In genomic region chr2:86518498-86518897, GRCh38 we compare ENCODE assay signal across 10 cellular contexts. TPM values are rescaled to one million over a fixed set of nuclear protein-coding genes. Genes with fewer than 3 reads are reported as not detected.
DNase-seq lines count a peak whose midpoint lies in the region; ATAC-seq and TF ChIP-seq lines count a peak whose summit lies in the region.
"Had no signal": no experiment of that assay in that cellular context is flagged by ENCODE, and none has a peak within 500 bp of the region (broad histone marks: within the 10 kb centered on the region; RNA-seq: fewer than 3 reads in every experiment).

No MANE protein-coding gene starts in this region.

- H3K4me3 Mint-ChIP-seq in naive thymus-derived CD4-positive, alpha-beta T cell, result no peak overlapping the region
- H3K4me3 Mint-ChIP-seq: activated B cell treated with CpG ODN at 0.5 μM for 24 hours had no signal

- intact Hi-C loops in naive thymus-derived CD4-positive, alpha-beta T cell (cut with micrococcal nuclease), result loop anchor here in 1 of 2 donors (1.0 to 5.0 kb wide), 4 partner anchors 44 to 246 kb away; partner anchors contain the start of genes CHMP3 and RNF103

- H3K27me3 ChIP-seq in Peyer's patch, result no peaks in the 10 kb centered on the region
- no peaks in the 10 kb centered on the region for H3K27me3 ChIP-seq in naive thymus-derived CD4-positive, alpha-beta T cell (ENCODE audit: control insufficient read depth in 2 of 2, insufficient read depth in 2 of 2, low read length in 2 of 2)
- H3K27me3 ChIP-seq: BLaER1 treated with 17β-estradiol and CSF1 and Interleukin-3, amounts not matched to agents 10 nM and 100 nM had no signal

- no peaks in the 10 kb centered on the region for H3K9me3 ChIP-seq in Peyer's patch
- H3K9me3 ChIP-seq in naive thymus-derived CD4-positive, alpha-beta T cell (ENCODE audit: control insufficient read depth in 2 of 3, low read length in 3 of 3), result no peaks in the 10 kb centered on the region

- H3K4me1 ChIP-seq in Peyer's patch, result no peaks in the 10 kb centered on the region
- H3K4me1 ChIP-seq in naive thymus-derived CD4-positive, alpha-beta T cell (ENCODE audit: control insufficient read depth in 2 of 2, insufficient read depth in 2 of 2, low read length in 2 of 2), result no peaks in the 10 kb centered on the region
- H3K4me1 ChIP-seq: BLaER1 treated with 17β-estradiol and CSF1 and Interleukin-3, amounts not matched to agents 10 nM and 100 nM had no signal

- peak; percentile 73 for ATAC-seq in naive thymus-derived CD4-positive, alpha-beta T cell
- no peak for ATAC-seq in GM19463 (IDR thresholded peaks at IDR 0.05; ENCODE audit: unreplicated experiment)

- H3K4me3 ChIP-seq in Peyer's patch, result no peak overlapping the region
- H3K4me3 ChIP-seq in naive thymus-derived CD4-positive, alpha-beta T cell (ENCODE audit: low read length), result no peak overlapping the region
- H3K4me3 ChIP-seq: BLaER1 treated with 17β-estradiol and CSF1 and Interleukin-3, amounts not matched to agents 10 nM and 100 nM had no signal

- H3K27ac Mint-ChIP-seq in naive thymus-derived CD4-positive, alpha-beta T cell, result peak overlapping the region in 1 of 9 donors; percentile 2
- H3K27ac Mint-ChIP-seq: activated B cell treated with CpG ODN at 0.5 μM for 24 hours had no signal

- peak in 4 of 6 experiments; percentile 22 to 57 (median 40) for TF ChIP-seq CTCF in Peyer's patch (IDR thresholded peaks at IDR 0.05)

- no peak for TF ChIP-seq POLR2A in Peyer's patch (IDR thresholded peaks at IDR 0.05)

- H3K36me3 ChIP-seq in Peyer's patch, result no peaks in the 10 kb centered on the region
- peaks cover 0 to 5% (median 5%) of the 10 kb centered on the region in 3 experiments for H3K36me3 ChIP-seq in naive thymus-derived CD4-positive, alpha-beta T cell (ENCODE audit: control insufficient read depth in 2 of 3, insufficient read depth in 3 of 3, low read length in 3 of 3)

- no peak overlapping the region for H3K27ac ChIP-seq in Peyer's patch
- H3K27ac ChIP-seq in naive thymus-derived CD4-positive, alpha-beta T cell (ENCODE audit: low read depth, low read length), result no peak overlapping the region
- H3K27ac ChIP-seq: BLaER1 treated with 17β-estradiol and CSF1 and Interleukin-3, amounts not matched to agents 10 nM and 100 nM had no signal

- peaks cover 0 to 16% (median 8%) of the 10 kb centered on the region in 7 donors for H3K4me1 Mint-ChIP-seq in naive thymus-derived CD4-positive, alpha-beta T cell
- H3K4me1 Mint-ChIP-seq: activated B cell treated with CpG ODN at 0.5 μM for 24 hours had no signal

- H3K27me3 Mint-ChIP-seq in naive thymus-derived CD4-positive, alpha-beta T cell, result no peaks in the 10 kb centered on the region
- H3K27me3 Mint-ChIP-seq: activated B cell treated with CpG ODN at 0.5 μM for 24 hours had no signal

- peaks cover 0 to 10% (median 0%) of the 10 kb centered on the region in 11 donors for H3K9me3 Mint-ChIP-seq in naive thymus-derived CD4-positive, alpha-beta T cell

- peak; percentile 3 for DNase-seq in NCI-H1694 treated with DMSO at 0.1 percent for 48 hours (lab: John Stamatoyannopoulos, UW)
- no peak for DNase-seq in NCI-H1694 (lab: John Stamatoyannopoulos, UW)
- DNase-seq in Peyer's patch, result no peak
- DNase-seq in dermis microvascular lymphatic vessel endothelial cell (ENCODE audit: low read depth in 2 of 2), result peak; percentile 1 to 41
- DNase-seq in naive thymus-derived CD4-positive, alpha-beta T cell, result peak in 7 of 9 donors; percentile 23 to 59 (median 53)
- no peak for DNase-seq in SW 1271 (lab: John Stamatoyannopoulos, UW)
- DNase-seq in NCI-H2029 (lab: John Stamatoyannopoulos, UW), result no peak
- DNase-seq: activated B cell treated with CpG ODN at 0.5 μM for 24 hours had no signal

- CTCF ChIA-PET in naive thymus-derived CD4-positive, alpha-beta T cell (lab: Charles Lee), result interaction anchor here (0.7 to 2.5 kb wide), 15 partner anchors 8 to 276 kb away, joined by 3 to 27 read pairs (median 4); no protein-coding TSS in a partner anchor

- peaks cover 0 to 14% (median 0%) of the 10 kb centered on the region in 5 donors for H3K36me3 Mint-ChIP-seq in naive thymus-derived CD4-positive, alpha-beta T cell

- POLR2A ChIA-PET in naive thymus-derived CD4-positive, alpha-beta T cell (lab: Charles Lee), result interaction anchor here (0.7 to 1.7 kb wide), 9 partner anchors 32 to 405 kb away, joined by 3 to 6 read pairs (median 3); partner anchors contain the start of gene KDM3A

RNA-seq across cellular contexts. Expression of gene CHMP3, which starts 44.7 kb away (rescaled TPM):
- total RNA-seq in Peyer's patch, result 100 to 1,000 TPM; 104 to 139 (median 122) TPM
- total RNA-seq in dermis microvascular lymphatic vessel endothelial cell, result 56.6 and 67.6 TPM in 2 replicates
- total RNA-seq in naive thymus-derived CD4-positive, alpha-beta T cell, result 100 to 1,000 TPM in 2 of 5 experiments, 10 to 100 TPM in 3; 39.9 to 103 (median 71.4) TPM
- polyA plus RNA-seq in naive thymus-derived CD4-positive, alpha-beta T cell, result 10 to 100 TPM; 90.1 to 99.1 TPM

Comparison
In these comparisons a context has a peak if more than half of its experiments do, and no peak if none do; other contexts are left out.
1. DNase-seq: peak in NCI-H1694 treated with DMSO at 0.1 percent for 48 hours (single experiment), dermis microvascular lymphatic vessel endothelial cell (2 of 2) and naive thymus-derived CD4-positive, alpha-beta T cell (7 of 9); none in NCI-H1694 (single experiment), Peyer's patch (0 of 3), SW 1271 (0 of 2) and NCI-H2029 (single experiment).